Comparison of ENCODE assay signal across 22 cellular contexts in genomic region chr4:168113059-168113458, GRCh38. TPM values are rescaled to one million over a fixed set of nuclear protein-coding genes. Genes with fewer than 3 reads are reported as not detected.
"Had no signal": no experiment of that assay in that cellular context is flagged by ENCODE, and none has a peak within 500 bp of the region (broad histone marks: within the 10 kb centered on the region; RNA-seq: fewer than 3 reads in every experiment).

No MANE protein-coding gene starts in this region.

RNA-seq across cellular contexts. Expression of gene ANXA10, which starts 20.7 kb away (rescaled TPM):
- total RNA-seq: naive thymus-derived CD4-positive, alpha-beta T cell; naive thymus-derived CD8-positive, alpha-beta T cell; natural killer cell; natural killer cell treated with Interleukin-12 subunit alpha and Interleukin-12 subunit beta and Interleukin-15 and Interleukin-18, amount 100 ng/mL, for 72 hours; neural crest cell; occipital lobe; omental fat pad; osteocyte; posterior vena cava; progenitor cell of endocrine pancreas; prostate gland; psoas muscle; pulmonary artery endothelial cell; renal cortical epithelial cell; right atrium auricular region; right cardiac atrium; sciatic nerve; sigmoid colon; skeletal muscle tissue; smooth muscle cell; spleen had no signal
- polyA plus RNA-seq: naive thymus-derived CD4-positive, alpha-beta T cell; naive thymus-derived CD8-positive, alpha-beta T cell; neural cell; psoas muscle; right cardiac atrium; smooth muscle cell; spleen had no signal
